1 cellular context compared by ENCODE assay signal in the genomic region with DNA sequence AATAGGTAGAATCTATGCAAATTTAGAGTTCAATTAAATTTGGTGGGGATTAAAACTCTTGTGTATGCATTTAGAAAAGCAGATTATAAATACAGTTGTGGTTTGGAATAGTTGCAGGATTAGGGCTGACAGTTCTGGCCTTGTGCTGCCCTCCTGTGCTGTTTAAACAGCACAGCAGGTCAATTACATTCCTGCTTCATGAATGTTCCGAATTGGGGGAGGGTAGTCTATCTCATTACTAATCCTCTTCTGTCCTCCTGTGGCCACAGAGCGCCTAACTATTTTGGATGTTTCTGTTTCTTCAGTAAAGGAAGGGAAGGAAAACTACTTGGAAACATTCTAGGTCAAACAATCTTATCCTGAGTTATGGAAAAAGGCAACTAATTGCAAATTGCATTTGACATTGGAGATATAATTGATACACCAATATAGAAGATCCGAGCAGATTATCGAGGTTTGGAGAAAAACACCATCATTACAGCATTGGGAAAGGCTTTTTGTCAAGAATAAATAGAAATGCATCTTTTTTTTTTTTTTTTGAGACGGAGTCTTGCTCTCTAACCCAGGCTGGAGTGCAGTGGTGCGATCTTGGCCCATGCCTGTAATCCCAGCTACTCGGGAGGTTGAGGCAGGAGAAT.
TF ChIP-seq lines count a peak whose summit lies in the region.

No MANE protein-coding gene starts in this region.

TF ChIP-seq in GM12878, 131 proteins besides CTCF, POLR2A, EP300 and RAD21:
- TF ChIP-seq, protein P1, sequence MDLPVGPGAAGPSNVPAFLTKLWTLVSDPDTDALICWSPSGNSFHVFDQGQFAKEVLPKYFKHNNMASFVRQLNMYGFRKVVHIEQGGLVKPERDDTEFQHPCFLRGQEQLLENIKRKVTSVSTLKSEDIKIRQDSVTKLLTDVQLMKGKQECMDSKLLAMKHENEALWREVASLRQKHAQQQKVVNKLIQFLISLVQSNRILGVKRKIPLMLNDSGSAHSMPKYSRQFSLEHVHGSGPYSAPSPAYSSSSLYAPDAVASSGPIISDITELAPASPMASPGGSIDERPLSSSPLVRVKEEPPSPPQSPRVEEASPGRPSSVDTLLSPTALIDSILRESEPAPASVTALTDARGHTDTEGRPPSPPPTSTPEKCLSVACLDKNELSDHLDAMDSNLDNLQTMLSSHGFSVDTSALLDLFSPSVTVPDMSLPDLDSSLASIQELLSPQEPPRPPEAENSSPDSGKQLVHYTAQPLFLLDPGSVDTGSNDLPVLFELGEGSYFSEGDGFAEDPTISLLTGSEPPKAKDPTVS (IDR thresholded peaks at IDR 0.05; ENCODE audit: low read depth, low read length) = 0 out of 2 replicates have a peak, but pooled peaks have one; percentile 78
- no peak for TF ChIP-seq ZBED1 (IDR thresholded peaks at IDR 0.05; ENCODE audit: borderline replicate concordance)
- TF ChIP-seq, protein P2, sequence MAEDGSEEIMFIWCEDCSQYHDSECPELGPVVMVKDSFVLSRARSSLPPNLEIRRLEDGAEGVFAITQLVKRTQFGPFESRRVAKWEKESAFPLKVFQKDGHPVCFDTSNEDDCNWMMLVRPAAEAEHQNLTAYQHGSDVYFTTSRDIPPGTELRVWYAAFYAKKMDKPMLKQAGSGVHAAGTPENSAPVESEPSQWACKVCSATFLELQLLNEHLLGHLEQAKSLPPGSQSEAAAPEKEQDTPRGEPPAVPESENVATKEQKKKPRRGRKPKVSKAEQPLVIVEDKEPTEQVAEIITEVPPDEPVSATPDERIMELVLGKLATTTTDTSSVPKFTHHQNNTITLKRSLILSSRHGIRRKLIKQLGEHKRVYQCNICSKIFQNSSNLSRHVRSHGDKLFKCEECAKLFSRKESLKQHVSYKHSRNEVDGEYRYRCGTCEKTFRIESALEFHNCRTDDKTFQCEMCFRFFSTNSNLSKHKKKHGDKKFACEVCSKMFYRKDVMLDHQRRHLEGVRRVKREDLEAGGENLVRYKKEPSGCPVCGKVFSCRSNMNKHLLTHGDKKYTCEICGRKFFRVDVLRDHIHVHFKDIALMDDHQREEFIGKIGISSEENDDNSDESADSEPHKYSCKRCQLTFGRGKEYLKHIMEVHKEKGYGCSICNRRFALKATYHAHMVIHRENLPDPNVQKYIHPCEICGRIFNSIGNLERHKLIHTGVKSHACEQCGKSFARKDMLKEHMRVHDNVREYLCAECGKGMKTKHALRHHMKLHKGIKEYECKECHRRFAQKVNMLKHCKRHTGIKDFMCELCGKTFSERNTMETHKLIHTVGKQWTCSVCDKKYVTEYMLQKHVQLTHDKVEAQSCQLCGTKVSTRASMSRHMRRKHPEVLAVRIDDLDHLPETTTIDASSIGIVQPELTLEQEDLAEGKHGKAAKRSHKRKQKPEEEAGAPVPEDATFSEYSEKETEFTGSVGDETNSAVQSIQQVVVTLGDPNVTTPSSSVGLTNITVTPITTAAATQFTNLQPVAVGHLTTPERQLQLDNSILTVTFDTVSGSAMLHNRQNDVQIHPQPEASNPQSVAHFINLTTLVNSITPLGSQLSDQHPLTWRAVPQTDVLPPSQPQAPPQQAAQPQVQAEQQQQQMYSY (CRISPR knock-in tag; IDR thresholded peaks at IDR 0.05) = no peak
- TF ChIP-seq, protein P3, sequence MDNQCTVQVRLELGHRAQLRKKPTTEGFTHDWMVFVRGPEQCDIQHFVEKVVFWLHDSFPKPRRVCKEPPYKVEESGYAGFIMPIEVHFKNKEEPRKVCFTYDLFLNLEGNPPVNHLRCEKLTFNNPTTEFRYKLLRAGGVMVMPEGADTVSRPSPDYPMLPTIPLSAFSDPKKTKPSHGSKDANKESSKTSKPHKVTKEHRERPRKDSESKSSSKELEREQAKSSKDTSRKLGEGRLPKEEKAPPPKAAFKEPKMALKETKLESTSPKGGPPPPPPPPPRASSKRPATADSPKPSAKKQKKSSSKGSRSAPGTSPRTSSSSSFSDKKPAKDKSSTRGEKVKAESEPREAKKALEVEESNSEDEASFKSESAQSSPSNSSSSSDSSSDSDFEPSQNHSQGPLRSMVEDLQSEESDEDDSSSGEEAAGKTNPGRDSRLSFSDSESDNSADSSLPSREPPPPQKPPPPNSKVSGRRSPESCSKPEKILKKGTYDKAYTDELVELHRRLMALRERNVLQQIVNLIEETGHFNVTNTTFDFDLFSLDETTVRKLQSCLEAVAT (IDR thresholded peaks at IDR 0.05) = no peak
- TF ChIP-seq ZSCAN29 (IDR thresholded peaks at IDR 0.05) = 0 out of 2 replicates have a peak, but pooled peaks have one; percentile 37
- TF ChIP-seq TARDBP (IDR thresholded peaks at IDR 0.05; ENCODE audit: borderline replicate concordance) = peak; percentile 48; the same call in 1 of the 2 replicates
- TF ChIP-seq RB1 (IDR thresholded peaks at IDR 0.05; ENCODE audit: borderline replicate concordance) = 0 out of 2 replicates have a peak, but pooled peaks have one; percentile 43
- TF ChIP-seq TBL1XR1 (IDR thresholded peaks at IDR 0.05; ENCODE audit: low read depth, low read length) = no peak
- TF ChIP-seq IKZF2 (IDR thresholded peaks at IDR 0.05) = peak in 1 of 2 experiments; percentile 28; a peak in 2 of 4 replicates
- TF ChIP-seq FOXM1 (IDR thresholded peaks at IDR 0.05; ENCODE audit: low read depth, low read length) = peak; percentile 81
- TF ChIP-seq MEF2A (IDR thresholded peaks at IDR 0.05; ENCODE audit: insufficient read depth, low read depth, low read length) = peak; percentile 65; the same call in 1 of the 2 replicates
- 0 out of 2 replicates have a peak, but pooled peaks have one; percentile 16 for TF ChIP-seq CBFB (IDR thresholded peaks at IDR 0.05; ENCODE audit: low read depth)
- peak; percentile 71 for TF ChIP-seq RUNX3 (IDR thresholded peaks at IDR 0.05; ENCODE audit: low read length)
- peak; percentile 53; the same call in 1 of the 2 replicates for TF ChIP-seq SMARCA5 (IDR thresholded peaks at IDR 0.05)
- TF ChIP-seq, protein P4, sequence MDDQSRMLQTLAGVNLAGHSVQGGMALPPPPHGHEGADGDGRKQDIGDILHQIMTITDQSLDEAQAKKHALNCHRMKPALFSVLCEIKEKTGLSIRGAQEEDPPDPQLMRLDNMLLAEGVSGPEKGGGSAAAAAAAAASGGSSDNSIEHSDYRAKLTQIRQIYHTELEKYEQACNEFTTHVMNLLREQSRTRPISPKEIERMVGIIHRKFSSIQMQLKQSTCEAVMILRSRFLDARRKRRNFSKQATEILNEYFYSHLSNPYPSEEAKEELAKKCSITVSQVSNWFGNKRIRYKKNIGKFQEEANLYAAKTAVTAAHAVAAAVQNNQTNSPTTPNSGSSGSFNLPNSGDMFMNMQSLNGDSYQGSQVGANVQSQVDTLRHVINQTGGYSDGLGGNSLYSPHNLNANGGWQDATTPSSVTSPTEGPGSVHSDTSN (IDR thresholded peaks at IDR 0.05; ENCODE audit: insufficient replicate concordance, low read depth, low read length) = no peak
- peak; percentile 78; the same call in 1 of the 2 replicates for TF ChIP-seq CBX5 (IDR thresholded peaks at IDR 0.05; ENCODE audit: low read depth)
- TF ChIP-seq CHD2 (IDR thresholded peaks at IDR 0.05; ENCODE audit: borderline replicate concordance, low read depth, low read length) = 0 out of 2 replicates have a peak, but pooled peaks have one; percentile 42
- TF ChIP-seq, protein P5, sequence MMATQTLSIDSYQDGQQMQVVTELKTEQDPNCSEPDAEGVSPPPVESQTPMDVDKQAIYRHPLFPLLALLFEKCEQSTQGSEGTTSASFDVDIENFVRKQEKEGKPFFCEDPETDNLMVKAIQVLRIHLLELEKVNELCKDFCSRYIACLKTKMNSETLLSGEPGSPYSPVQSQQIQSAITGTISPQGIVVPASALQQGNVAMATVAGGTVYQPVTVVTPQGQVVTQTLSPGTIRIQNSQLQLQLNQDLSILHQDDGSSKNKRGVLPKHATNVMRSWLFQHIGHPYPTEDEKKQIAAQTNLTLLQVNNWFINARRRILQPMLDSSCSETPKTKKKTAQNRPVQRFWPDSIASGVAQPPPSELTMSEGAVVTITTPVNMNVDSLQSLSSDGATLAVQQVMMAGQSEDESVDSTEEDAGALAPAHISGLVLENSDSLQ (IDR thresholded peaks at IDR 0.05) = peak; percentile 29; the same call in 1 of the 2 replicates
- TF ChIP-seq CREB1 (IDR thresholded peaks at IDR 0.05; ENCODE audit: low read depth) = 0 out of 2 replicates have a peak, but pooled peaks have one; percentile 33
- no peak for TF ChIP-seq MYB (IDR thresholded peaks at IDR 0.05; ENCODE audit: borderline replicate concordance, low read depth, low read length)
- TF ChIP-seq IRF4 (IDR thresholded peaks at IDR 0.05; ENCODE audit: low read depth, low read length) = peak; percentile 60; the same call in 1 of the 2 replicates
- TF ChIP-seq, protein P6, sequence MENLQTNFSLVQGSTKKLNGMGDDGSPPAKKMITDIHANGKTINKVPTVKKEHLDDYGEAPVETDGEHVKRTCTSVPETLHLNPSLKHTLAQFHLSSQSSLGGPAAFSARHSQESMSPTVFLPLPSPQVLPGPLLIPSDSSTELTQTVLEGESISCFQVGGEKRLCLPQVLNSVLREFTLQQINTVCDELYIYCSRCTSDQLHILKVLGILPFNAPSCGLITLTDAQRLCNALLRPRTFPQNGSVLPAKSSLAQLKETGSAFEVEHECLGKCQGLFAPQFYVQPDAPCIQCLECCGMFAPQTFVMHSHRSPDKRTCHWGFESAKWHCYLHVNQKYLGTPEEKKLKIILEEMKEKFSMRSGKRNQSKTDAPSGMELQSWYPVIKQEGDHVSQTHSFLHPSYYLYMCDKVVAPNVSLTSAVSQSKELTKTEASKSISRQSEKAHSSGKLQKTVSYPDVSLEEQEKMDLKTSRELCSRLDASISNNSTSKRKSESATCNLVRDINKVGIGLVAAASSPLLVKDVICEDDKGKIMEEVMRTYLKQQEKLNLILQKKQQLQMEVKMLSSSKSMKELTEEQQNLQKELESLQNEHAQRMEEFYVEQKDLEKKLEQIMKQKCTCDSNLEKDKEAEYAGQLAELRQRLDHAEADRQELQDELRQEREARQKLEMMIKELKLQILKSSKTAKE (IDR thresholded peaks at IDR 0.05; ENCODE audit: low read depth, poor library complexity, severe bottlenecking) = peak; percentile 26
- TF ChIP-seq POU2F2 (IDR thresholded peaks at IDR 0.05; ENCODE audit: borderline replicate concordance, low read depth, low read length) = peak; percentile 82; the same call in 1 of the 3 replicates
- TF ChIP-seq ZNF24 (IDR thresholded peaks at IDR 0.05) = 0 out of 2 replicates have a peak, but pooled peaks have one; percentile 8
- peak; percentile 60; the same call in 1 of the 2 replicates for TF ChIP-seq YY1 (IDR thresholded peaks at IDR 0.05; ENCODE audit: low read depth, low read length)
- TF ChIP-seq, protein P7, sequence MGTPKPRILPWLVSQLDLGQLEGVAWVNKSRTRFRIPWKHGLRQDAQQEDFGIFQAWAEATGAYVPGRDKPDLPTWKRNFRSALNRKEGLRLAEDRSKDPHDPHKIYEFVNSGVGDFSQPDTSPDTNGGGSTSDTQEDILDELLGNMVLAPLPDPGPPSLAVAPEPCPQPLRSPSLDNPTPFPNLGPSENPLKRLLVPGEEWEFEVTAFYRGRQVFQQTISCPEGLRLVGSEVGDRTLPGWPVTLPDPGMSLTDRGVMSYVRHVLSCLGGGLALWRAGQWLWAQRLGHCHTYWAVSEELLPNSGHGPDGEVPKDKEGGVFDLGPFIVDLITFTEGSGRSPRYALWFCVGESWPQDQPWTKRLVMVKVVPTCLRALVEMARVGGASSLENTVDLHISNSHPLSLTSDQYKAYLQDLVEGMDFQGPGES (IDR thresholded peaks at IDR 0.05) = peak; percentile 16; the same call in 1 of the 2 replicates
- TF ChIP-seq ZNF207 (IDR thresholded peaks at IDR 0.05; ENCODE audit: borderline replicate concordance) = no peak
- peak; percentile 96 for TF ChIP-seq SMC3 (IDR thresholded peaks at IDR 0.05; ENCODE audit: borderline replicate concordance, low read length)
- TF ChIP-seq, protein P8, sequence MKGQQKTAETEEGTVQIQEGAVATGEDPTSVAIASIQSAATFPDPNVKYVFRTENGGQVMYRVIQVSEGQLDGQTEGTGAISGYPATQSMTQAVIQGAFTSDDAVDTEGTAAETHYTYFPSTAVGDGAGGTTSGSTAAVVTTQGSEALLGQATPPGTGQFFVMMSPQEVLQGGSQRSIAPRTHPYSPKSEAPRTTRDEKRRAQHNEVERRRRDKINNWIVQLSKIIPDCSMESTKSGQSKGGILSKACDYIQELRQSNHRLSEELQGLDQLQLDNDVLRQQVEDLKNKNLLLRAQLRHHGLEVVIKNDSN (IDR thresholded peaks at IDR 0.05; ENCODE audit: borderline replicate concordance, extremely low read length, insufficient read depth, low read depth, low read length) = no peak
- 0 out of 2 replicates have a peak, but pooled peaks have one; percentile 38 for TF ChIP-seq TCF7 (IDR thresholded peaks at IDR 0.05; ENCODE audit: borderline replicate concordance)
